ENCODE assay signal across 10 cellular contexts in the genomic region with DNA sequence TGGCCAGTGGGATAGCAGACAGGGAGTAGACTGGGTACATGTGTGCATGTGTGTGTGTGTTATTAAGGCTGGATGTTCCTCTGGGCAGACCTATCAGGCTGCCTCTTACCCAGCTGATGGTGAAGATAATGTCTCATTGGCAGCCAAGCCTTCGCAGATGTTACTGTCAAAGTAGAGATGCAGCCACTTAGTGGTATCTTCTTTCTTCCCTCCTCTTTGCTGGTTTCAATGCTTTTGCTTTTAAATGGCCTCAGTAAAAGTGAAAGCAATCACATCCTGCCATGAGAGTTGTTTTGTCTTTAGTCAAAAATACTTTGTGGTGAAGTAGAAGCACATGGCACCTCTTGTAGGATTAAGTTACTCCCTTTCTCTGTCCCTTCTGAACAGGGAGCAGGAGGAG. TPM values are rescaled to one million over a fixed set of nuclear protein-coding genes. Genes with fewer than 3 reads are reported as not detected.
DNase-seq lines count a peak whose midpoint lies in the region; ATAC-seq and TF ChIP-seq lines count a peak whose summit lies in the region.
"Had no signal": no experiment of that assay in that cellular context is flagged by ENCODE, and none has a peak within 500 bp of the region (broad histone marks: within the 10 kb centered on the region; RNA-seq: fewer than 3 reads in every experiment).

No MANE protein-coding gene starts in this region.

- no peak overlapping the region for H3K27ac ChIP-seq in KMS-11
- H3K27ac ChIP-seq in naive thymus-derived CD4-positive, alpha-beta T cell (ENCODE audit: low read depth, low read length) = no peak overlapping the region

- no peak overlapping the region for H3K4me3 Mint-ChIP-seq in activated T-cell treated with anti-CD3 and anti-CD28 coated beads, Interleukin-2, amount 50 U/mL, for 24 hours
- peak overlapping the region in 1 of 10 donors; percentile 39 for H3K4me3 Mint-ChIP-seq in naive thymus-derived CD4-positive, alpha-beta T cell
- H3K4me3 Mint-ChIP-seq: neural crest cell had no signal

- no peaks in the 10 kb centered on the region for H4K20me1 ChIP-seq in KMS-11 (ENCODE audit: insufficient read depth)

- H3K4me1 ChIP-seq in KMS-11 (ENCODE audit: low read depth, poor library complexity, severe bottlenecking) = peaks cover 17% of the 10 kb centered on the region
- H3K4me1 ChIP-seq in naive thymus-derived CD4-positive, alpha-beta T cell (ENCODE audit: control insufficient read depth in 2 of 2, insufficient read depth in 2 of 2, low read length in 2 of 2) = no peaks in the 10 kb centered on the region

- POLR2A ChIA-PET in naive thymus-derived CD4-positive, alpha-beta T cell (lab: Charles Lee) = no interaction called here

- H3K9me3 Mint-ChIP-seq in activated T-cell treated with anti-CD3 and anti-CD28 coated beads, Interleukin-2, amount 50 U/mL, for 24 hours = no peaks in the 10 kb centered on the region
- peaks cover 0 to 2% (median 0%) of the 10 kb centered on the region in 11 donors for H3K9me3 Mint-ChIP-seq in naive thymus-derived CD4-positive, alpha-beta T cell
- H3K9me3 Mint-ChIP-seq: neural crest cell had no signal

- ATAC-seq in GM21528 (IDR thresholded peaks at IDR 0.05; ENCODE audit: low FRiP score, unreplicated experiment) = peak; percentile 74
- no peak for ATAC-seq in naive thymus-derived CD4-positive, alpha-beta T cell
- no peak for ATAC-seq in HG03457 (IDR thresholded peaks at IDR 0.05; ENCODE audit: unreplicated experiment)

- CTCF ChIA-PET in naive thymus-derived CD4-positive, alpha-beta T cell (lab: Charles Lee) = no interaction called here

- H3K36me3 Mint-ChIP-seq in activated T-cell treated with anti-CD3 and anti-CD28 coated beads, Interleukin-2, amount 50 U/mL, for 24 hours (ENCODE audit: low read depth) = no peaks in the 10 kb centered on the region
- peaks cover 0 to 2% (median 0%) of the 10 kb centered on the region in 5 donors for H3K36me3 Mint-ChIP-seq in naive thymus-derived CD4-positive, alpha-beta T cell

- H3K4me3 ChIP-seq in KMS-11 (IDR thresholded peaks at IDR 0.05; ENCODE audit: insufficient read depth, low read depth, low read length) = no peak overlapping the region
- no peak overlapping the region for H3K4me3 ChIP-seq in naive thymus-derived CD4-positive, alpha-beta T cell (ENCODE audit: low read length)

- H3K27me3 ChIP-seq in KMS-11 (ENCODE audit: insufficient read depth, low read depth) = no peaks in the 10 kb centered on the region; the same call in 1 of the 2 replicates
- H3K27me3 ChIP-seq in naive thymus-derived CD4-positive, alpha-beta T cell (ENCODE audit: control insufficient read depth in 2 of 2, insufficient read depth in 2 of 2, low read length in 2 of 2) = no peaks in the 10 kb centered on the region

- peaks cover 5% of the 10 kb centered on the region for H3K27me3 Mint-ChIP-seq in activated T-cell treated with anti-CD3 and anti-CD28 coated beads, Interleukin-2, amount 50 U/mL, for 24 hours
- H3K27me3 Mint-ChIP-seq in naive thymus-derived CD4-positive, alpha-beta T cell = peaks cover 0 to 9% (median 0%) of the 10 kb centered on the region in 5 donors

- intact Hi-C loops in naive thymus-derived CD4-positive, alpha-beta T cell (cut with micrococcal nuclease) = no loop called here

- peak overlapping the region; percentile 17; the same call in 1 of the 2 replicates for H3K4me2 ChIP-seq in KMS-11

- H3K27ac Mint-ChIP-seq in activated T-cell treated with anti-CD3 and anti-CD28 coated beads, Interleukin-2, amount 50 U/mL, for 24 hours = peak overlapping the region; percentile 13
- peak overlapping the region in 6 of 9 donors; percentile 34 to 77 (median 70) for H3K27ac Mint-ChIP-seq in naive thymus-derived CD4-positive, alpha-beta T cell

- no peaks in the 10 kb centered on the region for H3K36me3 ChIP-seq in KMS-11 (ENCODE audit: insufficient read depth)
- H3K36me3 ChIP-seq in naive thymus-derived CD4-positive, alpha-beta T cell (ENCODE audit: control insufficient read depth in 2 of 3, insufficient read depth in 3 of 3, low read length in 3 of 3) = no peaks in the 10 kb centered on the region

- no peak overlapping the region for H3K9ac ChIP-seq in KMS-11

- H3K4me1 Mint-ChIP-seq in activated T-cell treated with anti-CD3 and anti-CD28 coated beads, Interleukin-2, amount 50 U/mL, for 24 hours (ENCODE audit: low read depth) = peaks cover 12% of the 10 kb centered on the region
- peaks cover 6 to 16% (median 13%) of the 10 kb centered on the region in 7 donors for H3K4me1 Mint-ChIP-seq in naive thymus-derived CD4-positive, alpha-beta T cell
- H3K4me1 Mint-ChIP-seq: neural crest cell had no signal

- DNase-seq in activated T-cell treated with anti-CD3 and anti-CD28 coated beads, Interleukin-2, amount 50 U/mL, for 24 hours = no peak
- no peak for DNase-seq in activated T-cell treated with anti-CD3 and anti-CD28 coated beads, Interleukin-2, amount 50 U/mL, for 1 hour
- peak in 1 of 9 donors; percentile 3 for DNase-seq in naive thymus-derived CD4-positive, alpha-beta T cell
- DNase-seq in hepatic stellate cell (ENCODE audit: low spot score) (no peak), DMS153 treated with DMSO at 0.1 percent for 48 hours (lab: John Stamatoyannopoulos, UW; ENCODE audit: unreplicated experiment) (no peak)
- DNase-seq: NCI-H774 had no signal

- no peak for TF ChIP-seq CTCF in KMS-11 (conservative IDR thresholded peaks at IDR 0.05; ENCODE audit: low read depth, low read length)

- no peak overlapping the region for H2AFZ ChIP-seq in KMS-11 (ENCODE audit: low read depth)

- H3K9me3 ChIP-seq in naive thymus-derived CD4-positive, alpha-beta T cell (ENCODE audit: control insufficient read depth in 2 of 3, low read length in 3 of 3) = no peaks in the 10 kb centered on the region

- no peaks in the 10 kb centered on the region for H3K79me2 ChIP-seq in KMS-11 (ENCODE audit: insufficient read depth, low read depth)

RNA-seq across cellular contexts. Expression of a gene that starts 57.5 kb away (rescaled TPM):
- total RNA-seq in naive thymus-derived CD4-positive, alpha-beta T cell = 10 to 100 TPM in 4 of 5 experiments, 1 to 10 TPM in 1; 8.6 to 30.4 (median 15.3) TPM
- polyA plus RNA-seq in naive thymus-derived CD4-positive, alpha-beta T cell = 10 to 100 TPM; 10.7 to 11.4 TPM
